ENCODE assay signal across 1 cellular context in genomic region chr5:173242675-173243085, GRCh38.
TF ChIP-seq lines count a peak whose summit lies in the region.

No MANE protein-coding gene starts in this region.

TF ChIP-seq in K562, 482 proteins besides CTCF, POLR2A, EP300 and RAD21:
- TF ChIP-seq ZFP36 (IDR thresholded peaks at IDR 0.05; ENCODE audit: low read depth, low read length, partially characterized antibody) (peak; percentile 15), LCOR (CRISPR knock-in tag; IDR thresholded peaks at IDR 0.05) (no peak)
